ENCODE assay signal across 20 cellular contexts in the genomic region with DNA sequence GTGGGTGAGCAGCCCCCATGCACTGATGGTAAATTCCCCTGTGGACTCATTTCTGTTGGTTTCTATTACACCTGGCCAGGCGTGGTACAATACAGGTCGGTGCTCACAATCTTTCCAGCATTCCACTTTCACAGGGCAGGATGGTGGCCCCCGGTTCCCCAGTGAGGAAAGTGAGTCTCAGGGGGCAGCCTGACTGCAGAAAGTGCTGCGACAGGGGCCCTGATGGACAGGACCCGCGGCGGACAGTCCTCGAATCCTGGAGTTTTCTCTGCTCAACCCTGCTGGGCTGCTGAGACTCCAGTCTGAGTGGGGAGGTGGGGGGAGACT. TPM values are rescaled to one million over a fixed set of nuclear protein-coding genes. Genes with fewer than 3 reads are reported as not detected.
DNase-seq lines count a peak whose midpoint lies in the region; ATAC-seq and TF ChIP-seq lines count a peak whose summit lies in the region.
"Had no signal": no experiment of that assay in that cellular context is flagged by ENCODE, and none has a peak within 500 bp of the region (broad histone marks: within the 10 kb centered on the region; RNA-seq: fewer than 3 reads in every experiment).

No MANE protein-coding gene starts in this region.

- no peak overlapping the region for H3K27ac ChIP-seq in IMR-90 (ENCODE audit: insufficient read depth, low read length)
- H3K27ac ChIP-seq: body of pancreas, colonic mucosa, transverse colon had no signal

- no peak overlapping the region for H3K14ac ChIP-seq in IMR-90 (replicated peaks; ENCODE audit: low read depth, low read length)

- no peak for TF ChIP-seq CTCF in IMR-90 (conservative IDR thresholded peaks at IDR 0.05; ENCODE audit: low read depth, low read length)

- H3K23ac ChIP-seq in IMR-90 (ENCODE audit: low read depth, low read length) = no peak overlapping the region

- in situ Hi-C loops in IMR-90 (cut with MboI; ENCODE audit: low sequenced_read_pairs) = loop anchor here (10.0 kb wide), 1 partner anchor 61 kb away; no protein-coding TSS in a partner anchor

- intact Hi-C loops in IMR-90 (cut with micrococcal nuclease) = no loop called here

- H3K4me2 ChIP-seq in IMR-90 (ENCODE audit: low read depth, low read length) = no peak overlapping the region

- TF ChIP-seq RAD21 in IMR-90 (IDR thresholded peaks at IDR 0.05; ENCODE audit: low read length) = no peak

- dilution Hi-C loops in IMR-90 (cut with HindIII; ENCODE audit: low sequenced_read_pairs, unreplicated experiment) = no loop called here

- no peak overlapping the region for H4K8ac ChIP-seq in IMR-90 (ENCODE audit: low read depth in 2 of 2, low read length in 2 of 2)

- no peak overlapping the region for H2AK5ac ChIP-seq in IMR-90 (ENCODE audit: low read depth, low read length)

- no peak overlapping the region for H2AK9ac ChIP-seq in IMR-90 (replicated peaks; ENCODE audit: low read depth, low read length, poor library complexity)

- no TSS peak for BruUV-seq in IMR-90 (replicated peaks; lab: Mats Ljungman, UMichigan)

- H2AFZ ChIP-seq in IMR-90 (replicated peaks; ENCODE audit: low read length, poor library complexity) = peak overlapping the region; percentile 62

- H3K4me1 ChIP-seq in IMR-90 (ENCODE audit: control insufficient read depth, insufficient read depth, low read length) = peaks cover 4% of the 10 kb centered on the region; the same call in 1 of the 2 replicates

- no peak overlapping the region for H4K91ac ChIP-seq in IMR-90 (ENCODE audit: insufficient read depth, low read depth, low read length)

- H4K5ac ChIP-seq in IMR-90 (ENCODE audit: low read depth, low read length) = no peak overlapping the region

- CTCF ChIA-PET in IMR-90 (lab: Yijun Ruan, JAX) = no interaction called here

- H3K9me3 ChIP-seq in IMR-90 (ENCODE audit: control insufficient read depth, insufficient read depth, low read length) = no peaks in the 10 kb centered on the region
- H3K9me3 ChIP-seq: body of pancreas, colonic mucosa, transverse colon had no signal

- H2BK5ac ChIP-seq in IMR-90 (ENCODE audit: low read depth, low read length, poor library complexity, severe bottlenecking) = no peak overlapping the region

- H3K9me1 ChIP-seq in IMR-90 (ENCODE audit: insufficient read depth, low read length) = no peaks in the 10 kb centered on the region

- ATAC-seq in IMR-90 (ENCODE audit: low read depth) (no peak), left lobe of liver (no peak)
- ATAC-seq: body of pancreas, natural killer cell had no signal

- WGBS in IMR-90 (ENCODE audit: extremely low coverage in 2 of 2, insufficient read length in 1 of 2), 2 experiments = no CpG with 5 or more reads among the region's 8 CpGs

- H2BK120ac ChIP-seq in IMR-90 (ENCODE audit: low read depth, low read length) = no peak overlapping the region

- H3K27me3 ChIP-seq in IMR-90 (ENCODE audit: control insufficient read depth, insufficient read depth, low read length) = peaks cover 44% of the 10 kb centered on the region

- DNase-seq in activated gamma-delta T cell treated with Interleukin-2 at 50 U/mL for 16 hours = peak; percentile 1
- no peak for DNase-seq in activated gamma-delta T cell (lab: John Stamatoyannopoulos, UW)
- DNase-seq in IMR-90 = no peak
- peak; percentile 42 for DNase-seq in left lobe of liver (ENCODE audit: low spot score)
- peak; percentile 23 for DNase-seq in stimulated activated CD8-positive, alpha-beta memory T cell treated with anti-CD3 and anti-CD28 coated beads, Interleukin-4, amount 100 ng/mL, for 48 hours
- no peak for DNase-seq in RKO (ENCODE audit: low spot score)
- no peak for DNase-seq in ecto neural progenitor cell (ENCODE audit: low spot score)
- no peak for DNase-seq in NCI-H2171 (lab: John Stamatoyannopoulos, UW)
- DNase-seq: CD4-positive, CD25-positive, alpha-beta regulatory T cell; colonic mucosa; hippocampal formation; KBM-7; natural killer cell; NCI-H2081; SHP77; transverse colon had no signal

- POLR2A ChIA-PET in IMR-90 (lab: Charles Lee; ENCODE audit: unreplicated experiment) = no interaction called here

- H3K36me3 ChIP-seq in IMR-90 (ENCODE audit: control insufficient read depth, insufficient read depth, low read length) = peaks cover 2% of the 10 kb centered on the region; the same call in 1 of the 2 replicates
- H3K36me3 ChIP-seq: colonic mucosa, transverse colon had no signal

- H3K79me1 ChIP-seq in IMR-90 (ENCODE audit: low read depth in 1 of 2, low read length in 2 of 2) = peaks cover 0 to 7% of the 10 kb centered on the region in 2 experiments; a peak in 3 of 4 replicates

- no peak overlapping the region for H3K18ac ChIP-seq in IMR-90 (ENCODE audit: low read depth, low read length)

- H3K4me3 ChIP-seq in IMR-90 (ENCODE audit: insufficient read depth, low read depth, low read length) = no peak overlapping the region
- H3K4me3 ChIP-seq: body of pancreas, colonic mucosa, transverse colon had no signal

- TF ChIP-seq POLR2A in IMR-90 (IDR thresholded peaks at IDR 0.05; ENCODE audit: low read depth, low read length) = no peak

- no peaks in the 10 kb centered on the region for H4K20me1 ChIP-seq in IMR-90 (ENCODE audit: insufficient read depth, low read length)

- no peak overlapping the region for H3K9ac ChIP-seq in IMR-90 (ENCODE audit: low read depth, low read length)

- H2BK15ac ChIP-seq in IMR-90 (ENCODE audit: low read depth, low read length) = no peak overlapping the region

- no peak overlapping the region for H3K56ac ChIP-seq in IMR-90 (ENCODE audit: extremely low read depth, insufficient read depth, low read length)

- no peak overlapping the region for H2BK20ac ChIP-seq in IMR-90 (ENCODE audit: low read depth, low read length)

- no peak overlapping the region for H3K4ac ChIP-seq in IMR-90 (ENCODE audit: low read depth, low read length)

TF ChIP-seq in IMR-90, 13 proteins besides CTCF, POLR2A, EP300 and RAD21:
- no peak for TF ChIP-seq NFE2L2 (IDR thresholded peaks at IDR 0.05; ENCODE audit: low read depth, low read length)
- TF ChIP-seq FOS (IDR thresholded peaks at IDR 0.05; ENCODE audit: low read depth, low read length) = no peak
- TF ChIP-seq MAFK (IDR thresholded peaks at IDR 0.05; ENCODE audit: low read depth, low read length) = no peak
- TF ChIP-seq, protein P1, sequence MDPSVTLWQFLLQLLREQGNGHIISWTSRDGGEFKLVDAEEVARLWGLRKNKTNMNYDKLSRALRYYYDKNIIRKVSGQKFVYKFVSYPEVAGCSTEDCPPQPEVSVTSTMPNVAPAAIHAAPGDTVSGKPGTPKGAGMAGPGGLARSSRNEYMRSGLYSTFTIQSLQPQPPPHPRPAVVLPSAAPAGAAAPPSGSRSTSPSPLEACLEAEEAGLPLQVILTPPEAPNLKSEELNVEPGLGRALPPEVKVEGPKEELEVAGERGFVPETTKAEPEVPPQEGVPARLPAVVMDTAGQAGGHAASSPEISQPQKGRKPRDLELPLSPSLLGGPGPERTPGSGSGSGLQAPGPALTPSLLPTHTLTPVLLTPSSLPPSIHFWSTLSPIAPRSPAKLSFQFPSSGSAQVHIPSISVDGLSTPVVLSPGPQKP (IDR thresholded peaks at IDR 0.05; ENCODE audit: borderline replicate concordance, low read depth, low read length) = no peak
- no peak for TF ChIP-seq BHLHE40 (IDR thresholded peaks at IDR 0.05; ENCODE audit: low read depth, low read length)
- TF ChIP-seq MXI1 (IDR thresholded peaks at IDR 0.05; ENCODE audit: borderline replicate concordance, low read depth, low read length) = no peak
- TF ChIP-seq, protein P2, sequence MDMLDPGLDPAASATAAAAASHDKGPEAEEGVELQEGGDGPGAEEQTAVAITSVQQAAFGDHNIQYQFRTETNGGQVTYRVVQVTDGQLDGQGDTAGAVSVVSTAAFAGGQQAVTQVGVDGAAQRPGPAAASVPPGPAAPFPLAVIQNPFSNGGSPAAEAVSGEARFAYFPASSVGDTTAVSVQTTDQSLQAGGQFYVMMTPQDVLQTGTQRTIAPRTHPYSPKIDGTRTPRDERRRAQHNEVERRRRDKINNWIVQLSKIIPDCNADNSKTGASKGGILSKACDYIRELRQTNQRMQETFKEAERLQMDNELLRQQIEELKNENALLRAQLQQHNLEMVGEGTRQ (IDR thresholded peaks at IDR 0.05; ENCODE audit: low read depth, low read length) = no peak
- TF ChIP-seq SMC3 (IDR thresholded peaks at IDR 0.05; ENCODE audit: low read depth, low read length) = no peak
- no peak for TF ChIP-seq RFX5 (IDR thresholded peaks at IDR 0.05; ENCODE audit: low read depth, low read length)
- no peak for TF ChIP-seq CEBPB (IDR thresholded peaks at IDR 0.05; ENCODE audit: low read depth, low read length)

RNA-seq across cellular contexts. Expression of a gene that starts 3.1 kb away (rescaled TPM):
- total RNA-seq in IMR-90 (2012; rRNA removed) (1.4 and 1.8 TPM in 2 replicates), left lobe of liver (37.0 TPM)
- 16.2 and 17.0 TPM in 2 replicates for polyA plus RNA-seq in IMR-90 (2012; rRNA removed)
- polyA plus RNA-seq in IMR-90 (2012; cell fraction: cytosol; rRNA removed) = 2.1 and 3.3 TPM in 2 replicates
- polyA plus RNA-seq in IMR-90 (2012; cell fraction: nucleus; rRNA removed; ENCODE audit: low replicate concordance) = 170 and 305 TPM in 2 replicates

RNA-seq across cellular contexts. Expression of a gene that starts 7.7 kb away (rescaled TPM):
- total RNA-seq in IMR-90 (2012; rRNA removed) (not detected in 2 replicates), left lobe of liver (1.9 TPM)
- not detected in 2 replicates for polyA plus RNA-seq in IMR-90 (2012; rRNA removed)
- polyA plus RNA-seq in IMR-90 (2012; cell fraction: cytosol; rRNA removed) = not detected in 2 replicates
- 0.02 TPM in 1 of 2 replicates, not detected in the other for polyA plus RNA-seq in IMR-90 (2012; cell fraction: nucleus; rRNA removed; ENCODE audit: low replicate concordance)
- total RNA-seq: NCI-H460 had no signal
- polyA plus RNA-seq: keratinocyte had no signal

RNA-seq across cellular contexts. Expression of a gene that starts 13.5 kb away (rescaled TPM):
- not detected in 2 replicates for total RNA-seq in IMR-90 (2012; rRNA removed)
- polyA plus RNA-seq in IMR-90 (2012; rRNA removed) = not detected in 2 replicates
- not detected in 2 replicates for polyA plus RNA-seq in IMR-90 (2012; cell fraction: cytosol; rRNA removed)
- polyA plus RNA-seq in IMR-90 (2012; cell fraction: nucleus; rRNA removed; ENCODE audit: low replicate concordance) = not detected in 2 replicates
- total RNA-seq in left lobe of liver = not detected
- total RNA-seq: body of pancreas; CD4-positive, CD25-positive, alpha-beta regulatory T cell; colonic mucosa; natural killer cell; NCI-H460; T-helper 1 cell treated with Interleukin-12 subunit alpha and Interleukin-12 subunit beta and Interleukin-4 antibody, amounts not matched to agents 30 ng/mL and 1 ng/mL, for 36 hours; transverse colon had no signal
- polyA plus RNA-seq: CD4-positive, CD25-positive, alpha-beta regulatory T cell; keratinocyte had no signal

RNA-seq across cellular contexts. Expression of a gene that starts 21.8 kb away (rescaled TPM):
- total RNA-seq in IMR-90 (2012; rRNA removed) (26.4 and 31.2 TPM in 2 replicates), left lobe of liver (354 TPM)
- 564 and 600 TPM in 2 replicates for polyA plus RNA-seq in IMR-90 (2012; rRNA removed)
- polyA plus RNA-seq in IMR-90 (2012; cell fraction: cytosol; rRNA removed) = 588 and 1,067 TPM in 2 replicates
- 95.2 and 139 TPM in 2 replicates for polyA plus RNA-seq in IMR-90 (2012; cell fraction: nucleus; rRNA removed; ENCODE audit: low replicate concordance)

RNA-seq across cellular contexts. Expression of a gene that starts 28.0 kb away (rescaled TPM):
- total RNA-seq in IMR-90 (2012; rRNA removed) = 14.4 and 24.2 TPM in 2 replicates
- polyA plus RNA-seq in IMR-90 (2012; rRNA removed) = 67.5 and 68.9 TPM in 2 replicates
- polyA plus RNA-seq in IMR-90 (2012; cell fraction: cytosol; rRNA removed) = 54.7 and 163 TPM in 2 replicates
- polyA plus RNA-seq in IMR-90 (2012; cell fraction: nucleus; rRNA removed; ENCODE audit: low replicate concordance) = 25.1 and 28.0 TPM in 2 replicates
- total RNA-seq in left lobe of liver = 29.2 TPM

Comparison
In these comparisons a context has a peak if more than half of its experiments do, and no peak if none do; other contexts are left out.
1. DNase-seq: peak in activated gamma-delta T cell treated with Interleukin-2 at 50 U/mL for 16 hours (single experiment), left lobe of liver (single experiment) and stimulated activated CD8-positive, alpha-beta memory T cell treated with anti-CD3 and anti-CD28 coated beads, Interleukin-4, amount 100 ng/mL, for 48 hours (single experiment); none in activated gamma-delta T cell (single experiment), IMR-90 (single experiment), RKO (single experiment), ecto neural progenitor cell (single experiment) and NCI-H2171 (single experiment).
2. RNA of a gene that starts 3.1 kb away (total RNA-seq): 37.0 TPM in left lobe of liver (single experiment); 1.4 to 1.8 TPM in IMR-90; every median in the first group is over 10 times any median in the second.